1 cellular context compared by ENCODE assay signal in genomic region chr13:53783466-53783865, GRCh38.
TF ChIP-seq lines count a peak whose summit lies in the region.

No MANE protein-coding gene starts in this region.

TF ChIP-seq in GM23338, 12 proteins besides CTCF, POLR2A, EP300 and RAD21 (continued from another document):
- TF ChIP-seq ZNF462 (CRISPR knock-in tag; IDR thresholded peaks at IDR 0.05) (no peak), JUNB (IDR thresholded peaks at IDR 0.05; ENCODE audit: unreplicated experiment) (no peak), EZH2phosphoT487 (IDR thresholded peaks at IDR 0.05; ENCODE audit: unreplicated experiment) (no peak)
